ENCODE assay signal across 8 cellular contexts in genomic region chr21:42892931-42893660, GRCh38. TPM values are rescaled to one million over a fixed set of nuclear protein-coding genes. Genes with fewer than 3 reads are reported as not detected.
DNase-seq lines count a peak whose midpoint lies in the region; ATAC-seq, FAIRE-seq and TF ChIP-seq lines count a peak whose summit lies in the region.

Gene NDUFV3 (plus strand): TSS chr21:42893309. CDS start chr21:42893334, 25 bp downstream.

- H3K4me1 Mint-ChIP-seq in activated T-cell treated with anti-CD3 and anti-CD28 coated beads, Interleukin-2, amount 50 U/mL, for 72 hours (ENCODE audit: low read depth): peaks cover 18% of the 10 kb centered on the region

- FAIRE-seq in RCC 7860 (lab: Jason Lieb, UNC): peak; percentile 66

- H3K4me3 Mint-ChIP-seq in activated T-cell treated with anti-CD3 and anti-CD28 coated beads, Interleukin-2, amount 50 U/mL, for 72 hours: peak within 1 kb of the TSS; percentile 85 to 93

- TF ChIP-seq EP300 in esophagus muscularis mucosa (IDR thresholded peaks at IDR 0.05): no peak

- H3K27me3 ChIP-seq in esophagus muscularis mucosa: no peaks in the 10 kb centered on the region

- peaks cover 2% of the 10 kb centered on the region in 2 donors for H3K36me3 Mint-ChIP-seq in activated T-cell treated with anti-CD3 and anti-CD28 coated beads, Interleukin-2, amount 50 U/mL, for 72 hours (ENCODE audit: insufficient read depth in 2 of 2)

- H3K36me3 ChIP-seq in KOPT-K1 (ENCODE audit: insufficient read depth, low read length): peaks cover 14% of the 10 kb centered on the region; the same call in 1 of the 2 replicates
- H3K36me3 ChIP-seq in esophagus muscularis mucosa: peaks cover 13 to 21% (median 15%) of the 10 kb centered on the region in 4 donors

- intact Hi-C loops in esophagus muscularis mucosa (cut with DNase I): loop anchor here (10.0 kb wide), 1 partner anchor 82 kb away; the partner anchor contains the start of gene PKNOX1

- DNase-seq in DMS79 (lab: John Stamatoyannopoulos, UW) (peak; percentile 94), RCC 7860 (ENCODE audit: low spot score) (peak; percentile 98), esophagus muscularis mucosa (ENCODE audit: extremely low spot score) (peak; percentile 100), myocyte (ENCODE audit: low read depth) (peak; percentile 99)
- peak; percentile 99 for DNase-seq in activated T-cell treated with anti-CD3 and anti-CD28 coated beads, Interleukin-2, amount 50 U/mL, for 72 hours
- DNase-seq in stimulated activated CD8-positive, alpha-beta memory T cell treated with anti-CD3 and anti-CD28 coated beads, Interleukin-7, amount 100 ng/mL, for 48 hours (ENCODE audit: extremely low read depth in 1 of 2, low read depth in 1 of 2): peak; percentile 100

- peak within 1 kb of the TSS; percentile 72 to 93 (median 84) for H3K4me3 ChIP-seq in esophagus muscularis mucosa

- peaks cover 7 to 31% (median 20%) of the 10 kb centered on the region in 4 donors for H3K4me1 ChIP-seq in esophagus muscularis mucosa

- H3K27ac ChIP-seq in KOPT-K1 (ENCODE audit: low read depth, low read length, poor library complexity, severe bottlenecking) (peak within 1 kb of the TSS; percentile 76), esophagus muscularis mucosa (replicated peaks in 1 of 4) (peak within 1 kb of the TSS; percentile 93 to 99 (median 96))

- peak; percentile 94 for ATAC-seq in GM21786 (IDR thresholded peaks at IDR 0.05; ENCODE audit: unreplicated experiment)
- peak; percentile 95 to 96 for ATAC-seq in activated T-cell treated with anti-CD3 and anti-CD28 coated beads, Interleukin-2, amount 50 U/mL, for 72 hours (replicated peaks in 1 of 2)

- H3K27ac Mint-ChIP-seq in activated T-cell treated with anti-CD3 and anti-CD28 coated beads, Interleukin-2, amount 50 U/mL, for 72 hours: peak within 1 kb of the TSS; percentile 88

- peak; percentile 94 for TF ChIP-seq POLR2A in esophagus muscularis mucosa (IDR thresholded peaks at IDR 0.05; ENCODE audit: low read depth)

- no peaks in the 10 kb centered on the region for H3K27me3 Mint-ChIP-seq in activated T-cell treated with anti-CD3 and anti-CD28 coated beads, Interleukin-2, amount 50 U/mL, for 72 hours (ENCODE audit: low read depth)

- TF ChIP-seq CTCF in esophagus muscularis mucosa (IDR thresholded peaks at IDR 0.05): no peak

- 1% methylated on average over 21 of the region's 77 CpGs for WGBS in esophagus muscularis mucosa

- H3K9me3 Mint-ChIP-seq in activated T-cell treated with anti-CD3 and anti-CD28 coated beads, Interleukin-2, amount 50 U/mL, for 72 hours: no peaks in the 10 kb centered on the region

- H3K9me3 ChIP-seq in KOPT-K1 (ENCODE audit: insufficient read depth, low read length, poor library complexity, severe bottlenecking) (no peaks in the 10 kb centered on the region), esophagus muscularis mucosa (no peaks in the 10 kb centered on the region)

RNA-seq across cellular contexts. Expression of gene NDUFV3, which starts in this region (rescaled TPM):
- total RNA-seq in activated T-cell treated with anti-CD3 and anti-CD28 coated beads, Interleukin-2, amount 50 U/mL, for 72 hours: 10 to 100 TPM; 18.2 to 21.7 TPM
- total RNA-seq in esophagus muscularis mucosa (100 to 1,000 TPM in 1 of 4 donors, 10 to 100 TPM in 3; 56.7 to 102 (median 74.1) TPM), myocyte (40.7 and 44.0 TPM in 2 replicates)
- polyA plus RNA-seq in myocyte (2012): 40.6 TPM

Comparison
In these comparisons a context has a peak if more than half of its experiments do, and no peak if none do; other contexts are left out.
1. Peak in every context shown above with its lines: DNase-seq, ATAC-seq, H3K4me3 ChIP-seq and H3K27ac ChIP-seq.